9 cellular contexts compared by ENCODE assay signal in genomic region chr15:71532994-71533393, GRCh38.
DNase-seq lines count a peak whose midpoint lies in the region; ATAC-seq and TF ChIP-seq lines count a peak whose summit lies in the region.
"Had no signal": no experiment of that assay in that cellular context is flagged by ENCODE, and none has a peak within 500 bp of the region (broad histone marks: within the 10 kb centered on the region; RNA-seq: fewer than 3 reads in every experiment).

No MANE protein-coding gene starts in this region.

- H3K36me3 Mint-ChIP-seq in glutamatergic neuron (ENCODE audit: unreplicated experiment), result peaks cover 4% of the 10 kb centered on the region
- H3K36me3 Mint-ChIP-seq: IgD-negative memory B cell had no signal

- no peaks in the 10 kb centered on the region for H4K20me1 ChIP-seq in HCT116 (ENCODE audit: insufficient read depth)

- H2BK15ac ChIP-seq in mesenchymal stem cell (ENCODE audit: low read depth, poor library complexity, severe bottlenecking), result no peak overlapping the region

- no peak overlapping the region for H2BK12ac ChIP-seq in mesenchymal stem cell (ENCODE audit: low read length in 2 of 2)

- H3K4me3 Mint-ChIP-seq in glutamatergic neuron (ENCODE audit: unreplicated experiment), result no peak overlapping the region
- H3K4me3 Mint-ChIP-seq: IgD-negative memory B cell had no signal

- RAD21 ChIA-PET in HCT116 (lab: Charles Lee; ENCODE audit: low non-redundant PET in 1 of 2, low total read pairs in 2 of 2, uncharacterized antibody in 2 of 2, unreplicated experiment in 2 of 2), result no interaction called here

- H3K14ac ChIP-seq in mesenchymal stem cell (ENCODE audit: low read length in 2 of 2), result no peak overlapping the region

- no peak overlapping the region for H4K8ac ChIP-seq in mesenchymal stem cell (ENCODE audit: low read length)

- H2AK5ac ChIP-seq in mesenchymal stem cell (ENCODE audit: low read length, severe bottlenecking), result no peak overlapping the region

- H3K4me3 ChIP-seq in HCT116 (replicated peaks in 1 of 2; ENCODE audit: low read depth in 1 of 2, low read length in 2 of 2), result no peak overlapping the region
- H3K4me3 ChIP-seq in mesenchymal stem cell (ENCODE audit: insufficient read depth in 1 of 2, low read depth in 1 of 2, low read length in 2 of 2), result no peak overlapping the region

- peak; percentile 52 for TF ChIP-seq RAD21 in HCT116 (IDR thresholded peaks at IDR 0.05; ENCODE audit: low read depth)

- WGBS in mesenchymal stem cell, result 46% methylated on average over 6 of the region's 6 CpGs

- 0 out of 2 replicates have a peak, but pooled peaks have one; percentile 46 for ATAC-seq in HCT116
- ATAC-seq in GM19351 (IDR thresholded peaks at IDR 0.05; ENCODE audit: unreplicated experiment), result no peak

- no peaks in the 10 kb centered on the region for H3K79me2 ChIP-seq in HCT116 (ENCODE audit: insufficient read depth, low read length)

- peak; percentile 93 for TF ChIP-seq CTCF in C4-2B (conservative IDR thresholded peaks at IDR 0.05)
- TF ChIP-seq CTCF in HCT116 (IDR thresholded peaks at IDR 0.05 in 2 of 3, conservative IDR thresholded peaks at IDR 0.05 in 1 of 3; ENCODE audit: borderline replicate concordance in 1 of 3, insufficient read depth in 1 of 3, low read depth in 2 of 3, low read length in 2 of 3), result peak; percentile 35 to 80 (median 67); a peak in 5 of 6 replicates
- TF ChIP-seq CTCF in RWPE1 (conservative IDR thresholded peaks at IDR 0.05; ENCODE audit: low read depth), result peak; percentile 85
- TF ChIP-seq CTCF in glutamatergic neuron (IDR thresholded peaks at IDR 0.05; ENCODE audit: partially characterized antibody, unreplicated experiment), result peak; percentile 80

- H2BK120ac ChIP-seq in mesenchymal stem cell (ENCODE audit: low read depth, low read length), result no peak overlapping the region

- H3K4ac ChIP-seq in mesenchymal stem cell (ENCODE audit: low read depth in 1 of 2, low read length in 2 of 2), result no peak overlapping the region

- no TSS peak for BruUV-seq in HCT116 (replicated peaks; lab: Mats Ljungman, UMichigan)

- no peak overlapping the region for H3K23ac ChIP-seq in mesenchymal stem cell (ENCODE audit: low read length in 2 of 2)

- H3K27ac ChIP-seq in C4-2B (no peak overlapping the region), HCT116 (ENCODE audit: low read depth, low read length) (no peak overlapping the region), RWPE1 (no peak overlapping the region), mesenchymal stem cell (ENCODE audit: low read length, poor library complexity, severe bottlenecking) (no peak overlapping the region)

- no peaks in the 10 kb centered on the region for H3K36me3 ChIP-seq in HCT116 (ENCODE audit: control insufficient read depth in 1 of 2, insufficient read depth in 2 of 2, low read length in 2 of 2)
- no peaks in the 10 kb centered on the region for H3K36me3 ChIP-seq in mesenchymal stem cell (ENCODE audit: control insufficient read depth in 1 of 2, insufficient read depth in 2 of 2, low read depth in 1 of 2, low read length in 2 of 2)

- H3K9me3 ChIP-seq in HCT116 (ENCODE audit: control insufficient read depth in 1 of 2, insufficient read depth in 1 of 2, low read depth in 1 of 2, low read length in 2 of 2), result 0 out of 4 replicates have a peak, but pooled peaks cover 0 to 3% of the 10 kb centered on the region in 2 experiments
- H3K9me3 ChIP-seq in mesenchymal stem cell (ENCODE audit: control insufficient read depth, low read length), result peaks cover 3% of the 10 kb centered on the region

- no peak overlapping the region for H3K18ac ChIP-seq in mesenchymal stem cell (ENCODE audit: low read depth in 1 of 2, low read length in 2 of 2)

- H3K27ac Mint-ChIP-seq in glutamatergic neuron (ENCODE audit: unreplicated experiment), result no peak overlapping the region

- DNase-seq in HCT116 (ENCODE audit: low read depth, low spot score) (peak; percentile 10), RWPE1 (ENCODE audit: low spot score) (peak; percentile 65), glutamatergic neuron (no peak), anterior cingulate cortex (lab: John Stamatoyannopoulos, UW) (no peak), mesenchymal stem cell (no peak)
- no peak for DNase-seq in stimulated activated CD4-positive, alpha-beta T cell treated with anti-CD3 and anti-CD28 coated beads, Interleukin-4, amount 100 ng/mL, for 1 hour

- H3K9ac ChIP-seq in HCT116 (ENCODE audit: low read length) (no peak overlapping the region), mesenchymal stem cell (ENCODE audit: low read length) (no peak overlapping the region)

- H3K4me2 ChIP-seq in HCT116 (ENCODE audit: low read length), result no peak overlapping the region
- no peak overlapping the region for H3K4me2 ChIP-seq in mesenchymal stem cell (ENCODE audit: low read length, poor library complexity, severe bottlenecking)

- POLR2A ChIA-PET in HCT116 (lab: Charles Lee), result no interaction called here
- POLR2A ChIA-PET in RWPE1 (lab: Yijun Ruan, JAX; ENCODE audit: low non-redundant PET), result no interaction called here

- intact Hi-C loops in HCT116 (cut with micrococcal nuclease), result no loop called here

- no peak for TF ChIP-seq POLR2A in HCT116 (IDR thresholded peaks at IDR 0.05; ENCODE audit: borderline replicate concordance, extremely low read depth, insufficient read depth, insufficient read length)

- H3K9me2 ChIP-seq in HCT116 (ENCODE audit: insufficient read depth), result no peaks in the 10 kb centered on the region

- H3K4me1 Mint-ChIP-seq in glutamatergic neuron (ENCODE audit: low read depth, unreplicated experiment), result no peaks in the 10 kb centered on the region
- H3K4me1 Mint-ChIP-seq: IgD-negative memory B cell had no signal

- peaks cover 4% of the 10 kb centered on the region for H3K9me3 Mint-ChIP-seq in glutamatergic neuron (ENCODE audit: unreplicated experiment)

- no peaks in the 10 kb centered on the region for H3K4me1 ChIP-seq in HCT116 (ENCODE audit: control insufficient read depth in 1 of 2, insufficient read depth in 2 of 2, low read length in 2 of 2)
- peaks cover 4% of the 10 kb centered on the region for H3K4me1 ChIP-seq in mesenchymal stem cell (ENCODE audit: control insufficient read depth, insufficient read depth, low read depth, low read length)

- H2AFZ ChIP-seq in HCT116 (ENCODE audit: low read depth, low read length, poor library complexity, severe bottlenecking) (no peak overlapping the region), mesenchymal stem cell (ENCODE audit: low read depth, low read length) (no peak overlapping the region)

- no peak overlapping the region for H4K91ac ChIP-seq in mesenchymal stem cell (ENCODE audit: low read length)

- H3K79me1 ChIP-seq in mesenchymal stem cell (replicated peaks; ENCODE audit: low read length, poor library complexity, severe bottlenecking), result peaks cover 1% of the 10 kb centered on the region

- CTCF ChIA-PET in HCT116 (lab: Charles Lee), result interaction anchor here (1.2 kb wide), 2 partner anchors 211 to 219 kb away, joined by 3 to 4 read pairs; no protein-coding TSS in a partner anchor
- CTCF ChIA-PET in RWPE1 (lab: Yijun Ruan, JAX), result interaction anchor here (0.6 to 1.7 kb wide), 4 partner anchors 21 to 266 kb away, joined by 3 to 8 read pairs (median 4); no protein-coding TSS in a partner anchor

- H3K27me3 Mint-ChIP-seq in glutamatergic neuron (ENCODE audit: unreplicated experiment), result peaks cover 4% of the 10 kb centered on the region

- no peaks in the 10 kb centered on the region for H3K27me3 ChIP-seq in HCT116 (ENCODE audit: insufficient read depth, low read length)
- no peaks in the 10 kb centered on the region for H3K27me3 ChIP-seq in mesenchymal stem cell (ENCODE audit: control insufficient read depth in 1 of 2, insufficient read depth in 1 of 2, low read length in 2 of 2)

- H2BK5ac ChIP-seq in mesenchymal stem cell (ENCODE audit: low read depth, low read length, poor library complexity, severe bottlenecking), result no peak overlapping the region

TF ChIP-seq in HCT116, 20 proteins besides CTCF, POLR2A, EP300 and RAD21:
- TF ChIP-seq SRF (IDR thresholded peaks at IDR 0.05; ENCODE audit: low read depth) (no peak), CBX3 (IDR thresholded peaks at IDR 0.05; ENCODE audit: low read depth) (no peak), ZNF274 (IDR thresholded peaks at IDR 0.05; ENCODE audit: low read depth, low read length) (no peak), YY1 (IDR thresholded peaks at IDR 0.05; ENCODE audit: extremely low read depth, insufficient replicate concordance, low read depth, low read length) (no peak), TCF7L2 (IDR thresholded peaks at IDR 0.05; ENCODE audit: borderline replicate concordance, extremely low read depth, insufficient read depth, insufficient read length) (no peak), EGR1 (IDR thresholded peaks at IDR 0.05; ENCODE audit: low read depth) (no peak), CEBPB (IDR thresholded peaks at IDR 0.05; ENCODE audit: low read depth) (no peak), FOSL1 (IDR thresholded peaks at IDR 0.05; ENCODE audit: low read depth) (no peak), EZH2phosphoT487 (IDR thresholded peaks at IDR 0.05; ENCODE audit: borderline replicate concordance) (no peak)
- TF ChIP-seq, protein P1, sequence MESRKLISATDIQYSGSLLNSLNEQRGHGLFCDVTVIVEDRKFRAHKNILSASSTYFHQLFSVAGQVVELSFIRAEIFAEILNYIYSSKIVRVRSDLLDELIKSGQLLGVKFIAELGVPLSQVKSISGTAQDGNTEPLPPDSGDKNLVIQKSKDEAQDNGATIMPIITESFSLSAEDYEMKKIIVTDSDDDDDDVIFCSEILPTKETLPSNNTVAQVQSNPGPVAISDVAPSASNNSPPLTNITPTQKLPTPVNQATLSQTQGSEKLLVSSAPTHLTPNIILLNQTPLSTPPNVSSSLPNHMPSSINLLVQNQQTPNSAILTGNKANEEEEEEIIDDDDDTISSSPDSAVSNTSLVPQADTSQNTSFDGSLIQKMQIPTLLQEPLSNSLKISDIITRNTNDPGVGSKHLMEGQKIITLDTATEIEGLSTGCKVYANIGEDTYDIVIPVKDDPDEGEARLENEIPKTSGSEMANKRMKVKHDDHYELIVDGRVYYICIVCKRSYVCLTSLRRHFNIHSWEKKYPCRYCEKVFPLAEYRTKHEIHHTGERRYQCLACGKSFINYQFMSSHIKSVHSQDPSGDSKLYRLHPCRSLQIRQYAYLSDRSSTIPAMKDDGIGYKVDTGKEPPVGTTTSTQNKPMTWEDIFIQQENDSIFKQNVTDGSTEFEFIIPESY (IDR thresholded peaks at IDR 0.05; ENCODE audit: extremely low read depth, insufficient replicate concordance, low read length), result no peak
- TF ChIP-seq, protein P2, sequence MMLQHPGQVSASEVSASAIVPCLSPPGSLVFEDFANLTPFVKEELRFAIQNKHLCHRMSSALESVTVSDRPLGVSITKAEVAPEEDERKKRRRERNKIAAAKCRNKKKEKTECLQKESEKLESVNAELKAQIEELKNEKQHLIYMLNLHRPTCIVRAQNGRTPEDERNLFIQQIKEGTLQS (IDR thresholded peaks at IDR 0.05), result no peak

Comparison
In these comparisons a context has a peak if more than half of its experiments do, and no peak if none do; other contexts are left out.
1. DNase-seq: peak in HCT116 (single experiment) and RWPE1 (single experiment); none in glutamatergic neuron (single experiment), anterior cingulate cortex (0 of 58), mesenchymal stem cell (single experiment) and stimulated activated CD4-positive, alpha-beta T cell treated with anti-CD3 and anti-CD28 coated beads, Interleukin-4, amount 100 ng/mL, for 1 hour (single experiment).
2. Peak in every context shown above with its lines, with median percentiles within 50 percentile points of each other: CTCF ChIP-seq.